19 cellular contexts compared by ENCODE assay signal in genomic region chr2:100981011-100981410, GRCh38. TPM values are rescaled to one million over a fixed set of nuclear protein-coding genes. Genes with fewer than 3 reads are reported as not detected.
DNase-seq lines count a peak whose midpoint lies in the region; ATAC-seq, FAIRE-seq and TF ChIP-seq lines count a peak whose summit lies in the region.
"Had no signal": no experiment of that assay in that cellular context is flagged by ENCODE, and none has a peak within 500 bp of the region (broad histone marks: within the 10 kb centered on the region; RNA-seq: fewer than 3 reads in every experiment).

No MANE protein-coding gene starts in this region.

- H3K4me3 Mint-ChIP-seq in nephron progenitor cell = peak overlapping the region; percentile 26
- no peak overlapping the region for H3K4me3 Mint-ChIP-seq in activated T-helper 1 cell treated with anti-CD3 and anti-CD28 coated beads, Interleukin-12 subunit alpha, Interleukin-12 subunit beta, Interleukin-2, Interleukin-4 antibody, amounts not matched to agents 30 ng/mL and 10 ng/mL and 1 ng/mL, durations not matched to agents 14 hours and 24 hours and 36 hours
- no peak overlapping the region for H3K4me3 Mint-ChIP-seq in natural killer cell treated with Interleukin-12 subunit alpha and Interleukin-12 subunit beta and Interleukin-15 and Interleukin-18, amount 100 ng/mL, for 72 hours
- H3K4me3 Mint-ChIP-seq: CD4-positive, CD25-positive, alpha-beta regulatory T cell had no signal

- peak overlapping the region; percentile 75 for H3K27ac Mint-ChIP-seq in nephron progenitor cell
- no peak overlapping the region for H3K27ac Mint-ChIP-seq in activated T-helper 1 cell treated with anti-CD3 and anti-CD28 coated beads, Interleukin-12 subunit alpha, Interleukin-12 subunit beta, Interleukin-2, Interleukin-4 antibody, amounts not matched to agents 30 ng/mL and 10 ng/mL and 1 ng/mL, durations not matched to agents 14 hours and 24 hours and 36 hours
- no peak overlapping the region for H3K27ac Mint-ChIP-seq in natural killer cell treated with Interleukin-12 subunit alpha and Interleukin-12 subunit beta and Interleukin-15 and Interleukin-18, amount 100 ng/mL, for 72 hours

- H3K9me3 ChIP-seq in HepG2 (ENCODE audit: low read length) = no peaks in the 10 kb centered on the region
- no peaks in the 10 kb centered on the region for H3K9me3 ChIP-seq in right lobe of liver
- no peaks in the 10 kb centered on the region for H3K9me3 ChIP-seq in uterus
- H3K9me3 ChIP-seq: SJSA1 had no signal

- no peaks in the 10 kb centered on the region for H3K9me3 Mint-ChIP-seq in nephron progenitor cell
- H3K9me3 Mint-ChIP-seq in activated T-helper 1 cell treated with anti-CD3 and anti-CD28 coated beads, Interleukin-12 subunit alpha, Interleukin-12 subunit beta, Interleukin-2, Interleukin-4 antibody, amounts not matched to agents 30 ng/mL and 10 ng/mL and 1 ng/mL, durations not matched to agents 14 hours and 24 hours and 36 hours = no peaks in the 10 kb centered on the region
- no peaks in the 10 kb centered on the region for H3K9me3 Mint-ChIP-seq in natural killer cell treated with Interleukin-12 subunit alpha and Interleukin-12 subunit beta and Interleukin-15 and Interleukin-18, amount 100 ng/mL, for 72 hours
- H3K9me3 Mint-ChIP-seq: CD4-positive, CD25-positive, alpha-beta regulatory T cell had no signal

- DNase-seq in HepG2 (ENCODE audit: low spot score) = no peak
- DNase-seq in right lobe of liver = no peak
- DNase-seq in dorsolateral prefrontal cortex = no peak
- no peak for DNase-seq in nephron progenitor cell
- DNase-seq in activated T-helper 1 cell treated with anti-CD3 and anti-CD28 coated beads, Interleukin-12 subunit alpha, Interleukin-12 subunit beta, Interleukin-2, Interleukin-4 antibody, amounts not matched to agents 30 ng/mL and 10 ng/mL and 1 ng/mL, durations not matched to agents 14 hours and 24 hours and 36 hours (ENCODE audit: low spot score) = no peak
- no peak for DNase-seq in natural killer cell treated with Interleukin-12 subunit alpha and Interleukin-12 subunit beta and Interleukin-15 and Interleukin-18, amount 100 ng/mL, for 72 hours (ENCODE audit: low spot score)
- DNase-seq in COR-L47 (lab: John Stamatoyannopoulos, UW) = no peak
- DNase-seq in uterus = no peak
- DNase-seq: 8988T; CD4-positive, CD25-positive, alpha-beta regulatory T cell; EL; GOT3; KG1; NCI-H1417; NCI-H187 treated with DMSO at 0.1 percent for 48 hours; NCI-H2227 treated with DMSO at 0.1 percent for 48 hours; NCI-H524; NCI-H82 had no signal

- no peak for TF ChIP-seq CTCF in HepG2 (CRISPR knock-in tag; IDR thresholded peaks at IDR 0.05)
- no peak for TF ChIP-seq CTCF in right lobe of liver (IDR thresholded peaks at IDR 0.05)
- no peak for TF ChIP-seq CTCF in dorsolateral prefrontal cortex (IDR thresholded peaks at IDR 0.05 in 54 of 56, conservative IDR thresholded peaks at IDR 0.05 in 2 of 56; ENCODE audit: low read depth in 1 of 56, partially characterized antibody in 56 of 56)
- TF ChIP-seq CTCF in nephron progenitor cell (IDR thresholded peaks at IDR 0.05) = no peak
- no peak for TF ChIP-seq CTCF in uterus (IDR thresholded peaks at IDR 0.05)

- BruUV-seq in HepG2 (replicated peaks; lab: Mats Ljungman, UMichigan) = no TSS peak

- no peak for FAIRE-seq in HepG2 (lab: Jason Lieb, UNC)

- H3K4me1 ChIP-seq in HepG2 (ENCODE audit: insufficient read depth, low read length) = peaks cover 10% of the 10 kb centered on the region
- no peaks in the 10 kb centered on the region for H3K4me1 ChIP-seq in right lobe of liver
- H3K4me1 ChIP-seq in uterus = no peaks in the 10 kb centered on the region

- H2AFZ ChIP-seq in HepG2 (ENCODE audit: low read length) = no peak overlapping the region

- POLR2A ChIA-PET in HepG2 (lab: Yijun Ruan, JAX) = no interaction called here

- H3K79me2 ChIP-seq in HepG2 (ENCODE audit: insufficient read depth, low read length) = no peaks in the 10 kb centered on the region

- TF ChIP-seq POLR2A in HepG2 (IDR thresholded peaks at IDR 0.05; ENCODE audit: insufficient read depth in 1 of 2, low read depth in 2 of 2, low read length in 2 of 2) (no peak), right lobe of liver (IDR thresholded peaks at IDR 0.05) (no peak), uterus (IDR thresholded peaks at IDR 0.05) (no peak)

- TF ChIP-seq RAD21 in HepG2 (CRISPR knock-in tag; IDR thresholded peaks at IDR 0.05) = no peak

- H3K27ac ChIP-seq in HepG2 (ENCODE audit: extremely low read length, insufficient read depth, low read length) = no peak overlapping the region
- H3K27ac ChIP-seq in right lobe of liver = no peak overlapping the region
- peak overlapping the region in 42 of 59 donors; percentile 4 to 91 (median 74) for H3K27ac ChIP-seq in dorsolateral prefrontal cortex
- H3K27ac ChIP-seq in uterus = no peak overlapping the region
- H3K27ac ChIP-seq: SJSA1 had no signal

- no peaks in the 10 kb centered on the region for H4K20me1 ChIP-seq in HepG2 (ENCODE audit: insufficient read depth, low read length)

- H3K4me1 Mint-ChIP-seq in nephron progenitor cell = peaks cover 52% of the 10 kb centered on the region
- no peaks in the 10 kb centered on the region for H3K4me1 Mint-ChIP-seq in activated T-helper 1 cell treated with anti-CD3 and anti-CD28 coated beads, Interleukin-12 subunit alpha, Interleukin-12 subunit beta, Interleukin-2, Interleukin-4 antibody, amounts not matched to agents 30 ng/mL and 10 ng/mL and 1 ng/mL, durations not matched to agents 14 hours and 24 hours and 36 hours (ENCODE audit: low read depth)
- no peaks in the 10 kb centered on the region for H3K4me1 Mint-ChIP-seq in natural killer cell treated with Interleukin-12 subunit alpha and Interleukin-12 subunit beta and Interleukin-15 and Interleukin-18, amount 100 ng/mL, for 72 hours (ENCODE audit: low read depth in 2 of 2)

- ATAC-seq in HepG2 = no peak
- ATAC-seq in right lobe of liver = no peak
- no peak for ATAC-seq in natural killer cell treated with Interleukin-12 subunit alpha and Interleukin-12 subunit beta and Interleukin-15 and Interleukin-18, amount 100 ng/mL, for 72 hours

- intact Hi-C loops in HepG2 (cut with micrococcal nuclease; ENCODE audit: unreplicated experiment) = loop anchor here (10.0 kb wide), 1 partner anchor 86 kb away; no protein-coding TSS in a partner anchor
- intact Hi-C loops in right lobe of liver (cut with DNase I) = loop anchor here (5.0 to 10.0 kb wide), 3 partner anchors 254 to 366 kb away; no protein-coding TSS in a partner anchor
- intact Hi-C loops in dorsolateral prefrontal cortex (cut with DNase I) = loop anchor here (5.0 to 10.0 kb wide), 3 partner anchors 56 to 556 kb away; partner anchors contain the start of gene NPAS2 (in 1 of the 2)
- intact Hi-C loops in activated T-helper 1 cell treated with anti-CD3 and anti-CD28 coated beads, Interleukin-12 subunit alpha, Interleukin-12 subunit beta, Interleukin-2, Interleukin-4 antibody, amounts not matched to agents 30 ng/mL and 10 ng/mL and 1 ng/mL, durations not matched to agents 14 hours and 24 hours and 36 hours (cut with micrococcal nuclease) = loop anchor here (10.0 kb wide), 3 partner anchors 166 to 716 kb away; no protein-coding TSS in a partner anchor
- intact Hi-C loops in uterus (cut with DNase I; ENCODE audit: low total_unique reads) = loop anchor here (10.0 kb wide), 1 partner anchor 276 kb away; no protein-coding TSS in a partner anchor

- H3K4me3 ChIP-seq in HepG2 (replicated peaks in 1 of 3; ENCODE audit: insufficient read depth in 1 of 3, low read depth in 2 of 3, low read length in 3 of 3) (no peak overlapping the region), right lobe of liver (no peak overlapping the region), dorsolateral prefrontal cortex (no peak overlapping the region), uterus (no peak overlapping the region)
- H3K4me3 ChIP-seq: SJSA1 had no signal

- no peaks in the 10 kb centered on the region for H3K27me3 ChIP-seq in HepG2 (ENCODE audit: control insufficient read depth in 1 of 2, insufficient read depth in 2 of 2, low read length in 2 of 2)
- no peaks in the 10 kb centered on the region for H3K27me3 ChIP-seq in right lobe of liver
- no peaks in the 10 kb centered on the region for H3K27me3 ChIP-seq in dorsolateral prefrontal cortex
- no peaks in the 10 kb centered on the region for H3K27me3 ChIP-seq in uterus
- H3K27me3 ChIP-seq: SJSA1 had no signal

- no peak for TF ChIP-seq EP300 in HepG2 (IDR thresholded peaks at IDR 0.05; ENCODE audit: low read depth in 2 of 2, low read length in 2 of 2)
- no peak for TF ChIP-seq EP300 in HepG2 (CRISPR knock-in tag; IDR thresholded peaks at IDR 0.05; ENCODE audit: borderline replicate concordance)

- in situ Hi-C loops in HepG2 (cut with HindIII; ENCODE audit: extremely low pct_ligation_motif_present, low pct_unique_long_range_greater_than_20kb) = loop anchor here (5.0 kb wide), 1 partner anchor 249 kb away; no protein-coding TSS in a partner anchor

- H3K4me2 ChIP-seq in HepG2 (ENCODE audit: low read depth, low read length) = no peak overlapping the region

- no peaks in the 10 kb centered on the region for H3K36me3 Mint-ChIP-seq in nephron progenitor cell (ENCODE audit: low read depth)
- H3K36me3 Mint-ChIP-seq in activated T-helper 1 cell treated with anti-CD3 and anti-CD28 coated beads, Interleukin-12 subunit alpha, Interleukin-12 subunit beta, Interleukin-2, Interleukin-4 antibody, amounts not matched to agents 30 ng/mL and 10 ng/mL and 1 ng/mL, durations not matched to agents 14 hours and 24 hours and 36 hours (ENCODE audit: low read depth) = no peaks in the 10 kb centered on the region
- H3K36me3 Mint-ChIP-seq in natural killer cell treated with Interleukin-12 subunit alpha and Interleukin-12 subunit beta and Interleukin-15 and Interleukin-18, amount 100 ng/mL, for 72 hours = no peaks in the 10 kb centered on the region
- H3K36me3 Mint-ChIP-seq: CD4-positive, CD25-positive, alpha-beta regulatory T cell had no signal

- peaks cover 13% of the 10 kb centered on the region for H3K27me3 Mint-ChIP-seq in nephron progenitor cell (ENCODE audit: low read depth, poor library complexity)
- H3K27me3 Mint-ChIP-seq in activated T-helper 1 cell treated with anti-CD3 and anti-CD28 coated beads, Interleukin-12 subunit alpha, Interleukin-12 subunit beta, Interleukin-2, Interleukin-4 antibody, amounts not matched to agents 30 ng/mL and 10 ng/mL and 1 ng/mL, durations not matched to agents 14 hours and 24 hours and 36 hours (ENCODE audit: insufficient read depth) = no peaks in the 10 kb centered on the region
- H3K27me3 Mint-ChIP-seq in natural killer cell treated with Interleukin-12 subunit alpha and Interleukin-12 subunit beta and Interleukin-15 and Interleukin-18, amount 100 ng/mL, for 72 hours = peaks cover 6 to 9% of the 10 kb centered on the region in 2 donors

- 82% methylated on average over 2 of the region's 2 CpGs for WGBS in HepG2 (ENCODE audit: low lambda C conversion rate)
- WGBS in right lobe of liver (ENCODE audit: insufficient coverage, low coverage, low lambda C conversion rate, missing lambda C conversion rate) = 76% methylated on average over 2 of the region's 2 CpGs

- CTCF ChIA-PET in HepG2 (lab: Yijun Ruan, JAX; ENCODE audit: low intra/inter-chr PET ratio, low total read pairs) = interaction anchor here (0.6 to 2.0 kb wide), 2 partner anchors 10 to 251 kb away, joined by 5 read pairs; no protein-coding TSS in a partner anchor

- H3K9ac ChIP-seq in HepG2 (ENCODE audit: insufficient read depth, low read depth, low read length) = no peak overlapping the region

- H3K36me3 ChIP-seq in HepG2 (replicated peaks in 1 of 2; ENCODE audit: control insufficient read depth in 1 of 2, insufficient read depth in 2 of 2, low read length in 2 of 2) = peaks cover 42 to 79% of the 10 kb centered on the region in 2 experiments
- H3K36me3 ChIP-seq in right lobe of liver = peaks cover 0 to 17% (median 0%) of the 10 kb centered on the region in 4 donors
- no peaks in the 10 kb centered on the region for H3K36me3 ChIP-seq in uterus
- H3K36me3 ChIP-seq: SJSA1 had no signal

RNA-seq across cellular contexts. Expression of gene RPL31, which starts 21.1 kb away (rescaled TPM):
- total RNA-seq in HepG2 (2016; rRNA removed; fragmentation: Illumina TruSeq; extraction: Trizol) = 3,331 and 4,246 TPM in 2 replicates
- 5,225 and 5,854 TPM in 2 replicates for total RNA-seq in HepG2 (2016; cell fraction: cytosol; rRNA removed; fragmentation: Illumina TruSeq; extraction: Trizol; ENCODE audit: low read depth)
- 3,362 and 4,378 TPM in 2 replicates for total RNA-seq in HepG2 (2016; cell fraction: insoluble cytoplasmic fraction; rRNA removed; fragmentation: Illumina TruSeq; extraction: Trizol)
- 8,556 and 9,092 TPM in 2 replicates for total RNA-seq in HepG2 (2016; cell fraction: membrane; rRNA removed; fragmentation: Illumina TruSeq; extraction: Trizol)
- total RNA-seq in HepG2 (2016; cell fraction: nucleus; rRNA removed; fragmentation: Illumina TruSeq; extraction: Trizol) = 1,122 and 1,268 TPM in 2 replicates
- 3,582 and 3,614 TPM in 2 replicates for polyA plus RNA-seq in HepG2 (2011; rRNA removed)
- 3,176 and 4,386 TPM in 2 replicates for polyA plus RNA-seq in HepG2 (2011; cell fraction: cytosol; rRNA removed)
- polyA plus RNA-seq in HepG2 (2011; cell fraction: nucleus; rRNA removed) = 741 and 878 TPM in 2 replicates
- 8,552 and 9,844 TPM in 2 replicates for polyA plus RNA-seq in HepG2 (2012)
- 7,218 and 7,614 TPM in 2 replicates for polyA plus RNA-seq in HepG2 (2016; cell fraction: cytosol; fragmentation: Illumina TruSeq; extraction: Trizol; ENCODE audit: low read depth)
- 4,222 and 4,697 TPM in 2 replicates for polyA plus RNA-seq in HepG2 (2016; cell fraction: insoluble cytoplasmic fraction; fragmentation: Illumina TruSeq; extraction: Trizol; ENCODE audit: low read depth)
- 8,348 and 8,377 TPM in 2 replicates for polyA plus RNA-seq in HepG2 (2016; cell fraction: membrane; fragmentation: Illumina TruSeq; extraction: Trizol; ENCODE audit: low read depth)
- polyA plus RNA-seq in HepG2 (2016; cell fraction: nucleus; fragmentation: Illumina TruSeq; extraction: Trizol; ENCODE audit: insufficient read depth, low read depth) = 2,101 and 2,110 TPM in 2 replicates
- polyA minus RNA-seq in HepG2 (2011; rRNA and poly(A)+ RNA removed; ENCODE audit: low replicate concordance) = 234 and 364 TPM in 2 replicates
- polyA minus RNA-seq in HepG2 (2011; cell fraction: cytosol; rRNA and poly(A)+ RNA removed) = 317 and 452 TPM in 2 replicates
- 241 and 344 TPM in 2 replicates for polyA minus RNA-seq in HepG2 (2011; cell fraction: nucleus; rRNA and poly(A)+ RNA removed)
- 100 to 1,000 TPM; 363 to 497 (median 443) TPM for total RNA-seq in right lobe of liver
- total RNA-seq in dorsolateral prefrontal cortex = 100 to 1,000 TPM; 408 to 917 (median 635) TPM
- 1,048 and 1,092 TPM in 2 replicates for total RNA-seq in activated T-helper 1 cell treated with anti-CD3 and anti-CD28 coated beads, Interleukin-12 subunit alpha, Interleukin-12 subunit beta, Interleukin-2, Interleukin-4 antibody, amounts not matched to agents 30 ng/mL and 10 ng/mL and 1 ng/mL, durations not matched to agents 14 hours and 24 hours and 36 hours
- total RNA-seq in natural killer cell treated with Interleukin-12 subunit alpha and Interleukin-12 subunit beta and Interleukin-15 and Interleukin-18, amount 100 ng/mL, for 72 hours = 1,000 to 10,000 TPM in 1 of 2 donors, 100 to 1,000 TPM in 1; 623 to 1,027 TPM
- total RNA-seq in uterus = 1,000 to 10,000 TPM in 3 of 4 donors, 100 to 1,000 TPM in 1; 918 to 2,301 (median 1,306) TPM

Comparison
In these comparisons a context has a peak if more than half of its experiments do, and no peak if none do; other contexts are left out.
1. H3K27ac ChIP-seq: peak in dorsolateral prefrontal cortex (42 of 59); none in HepG2 (single experiment), right lobe of liver (0 of 3) and uterus (0 of 2).